In the genomic region with DNA sequence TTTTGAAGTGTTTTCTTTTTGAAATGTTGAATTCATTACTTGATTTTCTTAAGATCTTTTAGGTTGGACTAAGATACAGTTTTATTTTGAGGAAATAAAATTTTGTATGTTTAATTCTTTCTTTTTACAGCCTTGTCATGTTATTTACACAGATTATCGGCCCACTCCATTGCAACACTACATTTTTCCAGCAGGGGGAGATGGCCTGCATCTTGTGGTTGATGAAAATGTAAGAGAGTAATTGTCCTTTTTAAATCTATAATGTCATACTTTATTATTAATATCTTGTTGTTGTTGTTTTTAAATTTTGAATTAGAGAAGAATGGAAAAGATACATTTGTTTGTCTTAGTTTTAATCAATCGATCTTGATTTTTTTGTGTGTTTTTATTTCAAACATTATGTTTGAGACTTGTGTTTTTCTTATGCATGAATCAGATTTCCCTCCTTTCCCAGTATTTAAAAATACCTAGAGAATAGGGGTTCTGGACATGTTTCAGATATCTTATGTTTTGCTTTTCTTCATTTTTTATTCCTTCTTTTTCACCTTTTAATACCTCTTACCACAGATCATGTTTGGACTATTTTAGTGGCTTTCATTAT, we compare ENCODE assay signal across 8 cellular contexts. TPM values are rescaled to one million over a fixed set of nuclear protein-coding genes. Genes with fewer than 3 reads are reported as not detected.
DNase-seq lines count a peak whose midpoint lies in the region; ATAC-seq, FAIRE-seq and TF ChIP-seq lines count a peak whose summit lies in the region.

No MANE protein-coding gene starts in this region.

- H3K9ac ChIP-seq in parathyroid adenoma, result no peak overlapping the region

- no peaks in the 10 kb centered on the region for H3K9me3 Mint-ChIP-seq in activated T-helper 2 cell treated with anti-CD3 and anti-CD28 coated beads, Interferon-gamma antibody, Interleukin-2, Interleukin-4, amounts not matched to agents 10 μg/mL and 5 μg/mL and 100 μg/mL, durations not matched to agents 14 hours and 24 hours and 36 hours

- no peak overlapping the region for H2AFZ ChIP-seq in parathyroid adenoma

- in situ Hi-C loops in ACHN (cut with HindIII; ENCODE audit: low pct_ligation_motif_present, low pct_unique_long_range_greater_than_20kb, low sequenced_read_pairs), result no loop called here

- no peaks in the 10 kb centered on the region for H3K4me1 ChIP-seq in parathyroid adenoma

- no peak for ATAC-seq in GM21723 (IDR thresholded peaks at IDR 0.05; ENCODE audit: unreplicated experiment)

- no peaks in the 10 kb centered on the region for H3K27me3 ChIP-seq in parathyroid adenoma (ENCODE audit: control insufficient read depth, insufficient read depth, low read length)

- no peak overlapping the region for H3K4me3 Mint-ChIP-seq in activated T-helper 2 cell treated with anti-CD3 and anti-CD28 coated beads, Interferon-gamma antibody, Interleukin-2, Interleukin-4, amounts not matched to agents 10 μg/mL and 5 μg/mL and 100 μg/mL, durations not matched to agents 14 hours and 24 hours and 36 hours (ENCODE audit: low read depth)

- H3K36me3 ChIP-seq in parathyroid adenoma (ENCODE audit: control insufficient read depth, insufficient read depth, low read length), result no peaks in the 10 kb centered on the region

- FAIRE-seq in RCC 7860 (lab: Jason Lieb, UNC), result peak; percentile 62

- H3K79me2 ChIP-seq in parathyroid adenoma, result no peaks in the 10 kb centered on the region

- H3K4me2 ChIP-seq in parathyroid adenoma (ENCODE audit: low read length), result no peak overlapping the region

- H3K27ac Mint-ChIP-seq in activated T-helper 2 cell treated with anti-CD3 and anti-CD28 coated beads, Interferon-gamma antibody, Interleukin-2, Interleukin-4, amounts not matched to agents 10 μg/mL and 5 μg/mL and 100 μg/mL, durations not matched to agents 14 hours and 24 hours and 36 hours, result peak overlapping the region; percentile 58

- H3K27ac ChIP-seq in parathyroid adenoma, result no peak overlapping the region

- DNase-seq in ACHN (peak; percentile 62), RCC 7860 (ENCODE audit: low spot score) (peak; percentile 4), foreskin fibroblast (peak; percentile 63 to 86), ureter (ENCODE audit: low spot score) (peak; percentile 64)
- DNase-seq in activated T-helper 2 cell treated with anti-CD3 and anti-CD28 coated beads, Interferon-gamma antibody, Interleukin-2, Interleukin-4, amounts not matched to agents 10 μg/mL and 5 μg/mL and 100 μg/mL, durations not matched to agents 14 hours and 24 hours and 36 hours (ENCODE audit: low spot score), result peak; percentile 37

- no peak overlapping the region for H3K4me3 ChIP-seq in foreskin fibroblast (ENCODE audit: low read depth in 1 of 2, low read length in 2 of 2)
- no peak overlapping the region for H3K4me3 ChIP-seq in parathyroid adenoma (ENCODE audit: low read depth, low read length)

- intact Hi-C loops in activated T-helper 2 cell treated with anti-CD3 and anti-CD28 coated beads, Interferon-gamma antibody, Interleukin-2, Interleukin-4, amounts not matched to agents 10 μg/mL and 5 μg/mL and 100 μg/mL, durations not matched to agents 14 hours and 24 hours and 36 hours (cut with micrococcal nuclease), result loop anchor here (1.0 kb wide), 1 partner anchor 350 kb away; no protein-coding TSS in a partner anchor

- no peaks in the 10 kb centered on the region for H3K27me3 Mint-ChIP-seq in activated T-helper 2 cell treated with anti-CD3 and anti-CD28 coated beads, Interferon-gamma antibody, Interleukin-2, Interleukin-4, amounts not matched to agents 10 μg/mL and 5 μg/mL and 100 μg/mL, durations not matched to agents 14 hours and 24 hours and 36 hours (ENCODE audit: low read depth)

- TF ChIP-seq CTCF in GM12872 (IDR thresholded peaks at IDR 0.05; ENCODE audit: insufficient read depth, low read depth, low read length) (peak; percentile 63), foreskin fibroblast (IDR thresholded peaks at IDR 0.05; ENCODE audit: low read depth, low read length) (peak; percentile 92), parathyroid adenoma (IDR thresholded peaks at IDR 0.05) (peak; percentile 79)

- H3K9me3 ChIP-seq in parathyroid adenoma (ENCODE audit: control insufficient read depth, low read length), result no peaks in the 10 kb centered on the region

- peaks cover 4% of the 10 kb centered on the region for H3K4me1 Mint-ChIP-seq in activated T-helper 2 cell treated with anti-CD3 and anti-CD28 coated beads, Interferon-gamma antibody, Interleukin-2, Interleukin-4, amounts not matched to agents 10 μg/mL and 5 μg/mL and 100 μg/mL, durations not matched to agents 14 hours and 24 hours and 36 hours (ENCODE audit: low read depth)

- H3K36me3 Mint-ChIP-seq in activated T-helper 2 cell treated with anti-CD3 and anti-CD28 coated beads, Interferon-gamma antibody, Interleukin-2, Interleukin-4, amounts not matched to agents 10 μg/mL and 5 μg/mL and 100 μg/mL, durations not matched to agents 14 hours and 24 hours and 36 hours (ENCODE audit: low read depth), result peaks cover 78% of the 10 kb centered on the region

RNA-seq across cellular contexts. Expression of a gene that starts 36.7 kb away (rescaled TPM):
- 110 and 123 TPM in 2 replicates for total RNA-seq in activated T-helper 2 cell treated with anti-CD3 and anti-CD28 coated beads, Interferon-gamma antibody, Interleukin-2, Interleukin-4, amounts not matched to agents 10 μg/mL and 5 μg/mL and 100 μg/mL, durations not matched to agents 14 hours and 24 hours and 36 hours
- 101 TPM for total RNA-seq in ureter

RNA-seq across cellular contexts. Expression of a gene that starts 37.0 kb away (rescaled TPM):
- total RNA-seq in activated T-helper 2 cell treated with anti-CD3 and anti-CD28 coated beads, Interferon-gamma antibody, Interleukin-2, Interleukin-4, amounts not matched to agents 10 μg/mL and 5 μg/mL and 100 μg/mL, durations not matched to agents 14 hours and 24 hours and 36 hours, result 17.6 and 20.0 TPM in 2 replicates
- 29.8 TPM for total RNA-seq in ureter

Comparison
In these comparisons a context has a peak if more than half of its experiments do, and no peak if none do; other contexts are left out.
1. DNase-seq: peak in every context shown above with its lines; median percentile 74 in foreskin fibroblast; 64 in ureter; 62 in ACHN; 37 in activated T-helper 2 cell treated with anti-CD3 and anti-CD28 coated beads, Interferon-gamma antibody, Interleukin-2, Interleukin-4, amounts not matched to agents 10 μg/mL and 5 μg/mL and 100 μg/mL, durations not matched to agents 14 hours and 24 hours and 36 hours; 4 in RCC 7860.